ENCODE assay signal across 8 cellular contexts in the genomic region with DNA sequence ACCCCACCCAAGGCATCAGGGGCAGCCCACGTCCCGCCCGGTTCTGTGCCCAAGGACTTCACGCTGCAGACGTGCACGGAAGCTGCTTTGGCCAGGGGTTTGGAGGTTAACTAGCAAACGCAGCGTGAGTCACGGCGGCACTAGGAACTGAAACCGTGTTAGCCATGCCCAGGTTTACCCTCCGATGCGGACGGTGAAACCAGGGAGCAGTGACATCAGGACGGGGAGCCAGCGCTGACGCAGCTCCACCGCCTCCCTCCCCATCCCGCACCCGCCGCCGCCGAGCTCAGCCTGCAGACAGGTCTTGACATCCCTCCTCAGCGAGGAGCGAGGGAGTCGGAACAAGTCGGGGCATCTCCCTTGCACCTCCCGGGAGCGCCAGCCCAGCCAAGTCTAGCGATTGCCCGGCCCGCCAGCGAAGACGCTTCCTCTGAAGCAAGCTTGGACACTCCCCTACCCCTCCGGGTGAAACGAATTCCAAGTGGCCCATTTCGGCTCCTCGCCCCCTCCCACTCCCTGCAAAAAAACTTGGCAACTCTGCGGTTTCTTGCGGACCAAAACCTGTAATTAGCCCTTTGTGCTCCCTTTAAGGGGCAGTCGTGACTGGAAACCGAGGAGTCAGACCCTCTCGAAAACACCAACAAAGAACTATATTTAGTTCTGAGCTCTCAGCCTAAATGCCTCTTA.
DNase-seq lines count a peak whose midpoint lies in the region; ATAC-seq and TF ChIP-seq lines count a peak whose summit lies in the region.

No MANE protein-coding gene starts in this region.

- TF ChIP-seq POLR2A in NB4 (IDR thresholded peaks at IDR 0.05; ENCODE audit: extremely low read depth, insufficient read length) = no peak

- peak; percentile 32 for ATAC-seq in HG02571 (IDR thresholded peaks at IDR 0.05; ENCODE audit: unreplicated experiment)

- H3K27me3 ChIP-seq in layer of hippocampus (ENCODE audit: control insufficient read depth, insufficient read depth, low read length) = no peaks in the 10 kb centered on the region

- H3K4me3 ChIP-seq in NB4 (ENCODE audit: low read depth, low read length) (peak overlapping the region; percentile 86), choroid plexus epithelial cell (ENCODE audit: low read depth, low read length) (peak overlapping the region; percentile 75)

- H3K27ac ChIP-seq in layer of hippocampus (ENCODE audit: low read depth, low read length) = peak overlapping the region; percentile 82

- DNase-seq in GM13976 (ENCODE audit: low spot score) = peak; percentile 74
- peak; percentile 88 for DNase-seq in NB4 (ENCODE audit: low read depth)
- DNase-seq in activated CD4-positive, CD25-positive, alpha-beta regulatory T cell treated with anti-CD3 and anti-CD28 coated beads, Interleukin-2, amount 50 U/mL, for 72 hours = peak; percentile 77
- peak; percentile 88 for DNase-seq in choroid plexus epithelial cell (ENCODE audit: low read depth)
- peak; percentile 44 to 48 for DNase-seq in stimulated activated CD4-positive, alpha-beta T cell treated with anti-CD3 and anti-CD28 coated beads, Interleukin-1b, Interleukin-23, amount 100 ng/mL, for 4 hours (ENCODE audit: low read depth in 2 of 2)
- no peak for DNase-seq in NCI-H1048 (lab: John Stamatoyannopoulos, UW)

- TF ChIP-seq CTCF in GM13976 (IDR thresholded peaks at IDR 0.05; ENCODE audit: borderline replicate concordance, control extremely low read depth, extremely low read depth, insufficient read depth, missing control alignments) (no peak), NB4 (IDR thresholded peaks at IDR 0.05; ENCODE audit: low read depth, low read length) (no peak), choroid plexus epithelial cell (conservative IDR thresholded peaks at IDR 0.05; ENCODE audit: low read depth, low read length) (no peak)

- in situ Hi-C loops in GM13976 (cut with MboI; ENCODE audit: low sequenced_read_pairs, unreplicated experiment) = loop anchor here (25.0 kb wide), 1 partner anchor 602 kb away; no protein-coding TSS in a partner anchor
